8 cellular contexts compared by ENCODE assay signal in the genomic region with DNA sequence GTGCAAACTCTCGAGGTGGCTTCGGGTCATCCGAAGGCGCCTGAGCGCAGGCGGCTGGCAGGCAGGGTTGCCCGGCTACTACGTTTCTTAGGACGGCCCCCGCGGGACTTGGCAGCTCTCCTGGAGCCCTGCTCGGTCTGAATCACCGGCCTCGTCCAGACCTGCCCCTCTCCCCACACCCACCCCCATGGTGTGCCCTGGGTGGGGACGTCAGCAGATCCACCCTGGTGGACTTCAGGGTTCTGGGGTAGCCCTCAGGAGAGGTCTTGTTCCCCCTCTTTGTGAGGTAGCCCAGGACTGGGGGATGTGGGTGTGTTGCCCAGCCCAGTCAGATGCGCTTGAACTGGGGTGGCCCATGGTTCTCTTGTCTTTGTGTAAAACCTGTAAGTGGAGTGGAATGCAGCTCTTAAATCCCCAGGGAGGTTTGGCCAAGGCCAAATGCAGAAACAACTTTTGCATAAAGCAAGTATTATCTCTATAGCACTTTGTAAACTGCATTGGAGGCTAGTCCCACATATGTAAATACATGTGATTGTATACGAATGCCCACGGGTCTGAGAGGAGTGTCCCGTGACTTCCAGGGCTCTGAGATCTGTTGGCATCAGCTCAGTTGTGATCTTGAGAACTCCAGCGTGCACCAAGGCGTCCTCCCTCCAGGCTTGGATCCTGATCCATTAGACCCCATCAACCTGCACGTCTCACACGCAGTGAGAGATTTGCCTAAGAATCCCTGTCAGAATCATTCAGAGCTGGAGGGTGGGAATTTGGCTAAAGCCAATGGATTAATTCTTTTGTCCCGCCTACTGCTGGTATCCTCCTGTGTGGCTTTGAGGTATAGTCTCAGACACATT. TPM values are rescaled to one million over a fixed set of nuclear protein-coding genes. Genes with fewer than 3 reads are reported as not detected.
A peak's percentile ranks its signal among the peaks of the same experiment; 100 is the strongest.
DNase-seq lines count a peak whose midpoint lies in the region; ATAC-seq and TF ChIP-seq lines count a peak whose summit lies in the region.

No MANE protein-coding gene starts in this region.

- H3K9ac ChIP-seq in mucosa of stomach (ENCODE audit: low read length), result peak overlapping the region; percentile 49

- peaks cover 36% of the 10 kb centered on the region for H3K4me1 Mint-ChIP-seq in T-helper 1 cell treated with Interleukin-12 subunit alpha and Interleukin-12 subunit beta and Interleukin-4 antibody, amounts not matched to agents 30 μg/mL and 1 μg/mL, for 36 hours (ENCODE audit: low read depth)

- DNase-seq in T-helper 1 cell (no peak), SJCRH30 (no peak), epithelial cell of prostate (ENCODE audit: low read depth, low spot score) (peak; percentile 50), vagina (ENCODE audit: extremely low spot score in 2 of 2) (peak in 1 of 2 donors; percentile 90), NCI-H345 (lab: John Stamatoyannopoulos, UW) (no peak)

- no peak for TF ChIP-seq CTCF in vagina (IDR thresholded peaks at IDR 0.05)

- peak overlapping the region; percentile 22 for H3K27ac Mint-ChIP-seq in T-helper 1 cell treated with Interleukin-12 subunit alpha and Interleukin-12 subunit beta and Interleukin-4 antibody, amounts not matched to agents 30 μg/mL and 1 μg/mL, for 36 hours

- H3K4me1 ChIP-seq in SJCRH30 (no peaks in the 10 kb centered on the region), mucosa of stomach (ENCODE audit: control insufficient read depth, insufficient read depth, low read length) (peaks cover 22% of the 10 kb centered on the region), vagina (peaks cover 38% of the 10 kb centered on the region)

- peak overlapping the region; percentile 97 for H3K4me3 Mint-ChIP-seq in T-helper 1 cell treated with Interleukin-12 subunit alpha and Interleukin-12 subunit beta and Interleukin-4 antibody, amounts not matched to agents 30 μg/mL and 1 μg/mL, for 36 hours

- intact Hi-C loops in vagina (cut with DNase I), result loop anchor here (5.0 to 10.0 kb wide), 3 partner anchors 62 to 117 kb away; a partner anchor contains a TSS

- no peaks in the 10 kb centered on the region for H3K9me3 ChIP-seq in SJCRH30 (replicated peaks)
- H3K9me3 ChIP-seq in mucosa of stomach (ENCODE audit: control insufficient read depth, low read length), result no peaks in the 10 kb centered on the region
- no peaks in the 10 kb centered on the region for H3K9me3 ChIP-seq in vagina

- H3K27ac ChIP-seq in SJCRH30 (no peak overlapping the region), epithelial cell of prostate (peak overlapping the region; percentile 81), vagina (peak overlapping the region; percentile 97)

- no peaks in the 10 kb centered on the region for H3K27me3 Mint-ChIP-seq in T-helper 1 cell treated with Interleukin-12 subunit alpha and Interleukin-12 subunit beta and Interleukin-4 antibody, amounts not matched to agents 30 μg/mL and 1 μg/mL, for 36 hours (ENCODE audit: low read depth)

- H3K4me3 ChIP-seq in SJCRH30 (peak overlapping the region; percentile 79), mucosa of stomach (ENCODE audit: low read length) (peak overlapping the region; percentile 43), vagina (peak overlapping the region; percentile 91 to 98)

- H3K9me3 Mint-ChIP-seq in T-helper 1 cell treated with Interleukin-12 subunit alpha and Interleukin-12 subunit beta and Interleukin-4 antibody, amounts not matched to agents 30 μg/mL and 1 μg/mL, for 36 hours, result no peaks in the 10 kb centered on the region

- peaks cover 17% of the 10 kb centered on the region for H3K36me3 Mint-ChIP-seq in T-helper 1 cell treated with Interleukin-12 subunit alpha and Interleukin-12 subunit beta and Interleukin-4 antibody, amounts not matched to agents 30 μg/mL and 1 μg/mL, for 36 hours (ENCODE audit: low read depth)

- no peak for ATAC-seq in HG02970 (IDR thresholded peaks at IDR 0.05; ENCODE audit: low FRiP score, unreplicated experiment)

- H3K36me3 ChIP-seq in SJCRH30 (no peaks in the 10 kb centered on the region), mucosa of stomach (ENCODE audit: control insufficient read depth, insufficient read depth, low read length) (no peaks in the 10 kb centered on the region), vagina (no peaks in the 10 kb centered on the region)

- H3K27me3 ChIP-seq in SJCRH30 (no peaks in the 10 kb centered on the region), mucosa of stomach (ENCODE audit: control insufficient read depth, insufficient read depth, low read length) (peaks cover 6% of the 10 kb centered on the region), vagina (no peaks in the 10 kb centered on the region)

- no peak for TF ChIP-seq POLR2A in vagina (IDR thresholded peaks at IDR 0.05)

RNA-seq across cellular contexts. Expression of a gene that starts 1.8 kb away (rescaled TPM):
- 11.0 and 11.2 TPM in 2 replicates for total RNA-seq in SJCRH30 (2014; rRNA removed; shearing (Covaris generic))
- 43.2 TPM for total RNA-seq in vagina

Comparison
In these comparisons a context has a peak if more than half of its experiments do, and no peak if none do; other contexts are left out.
1. H3K4me3 ChIP-seq: peak in every context shown above with its lines; median percentile 94 in vagina; 79 in SJCRH30; 43 in mucosa of stomach.